Comparison of ENCODE assay signal across 8 cellular contexts in genomic region chr3:81581966-81582599, GRCh38.
A peak's percentile ranks its signal among the peaks of the same experiment; 100 is the strongest.
DNase-seq lines count a peak whose midpoint lies in the region; ATAC-seq and TF ChIP-seq lines count a peak whose summit lies in the region.

No MANE protein-coding gene starts in this region.

- H3K4me1 Mint-ChIP-seq in progenitor cell of endocrine pancreas (ENCODE audit: low read depth), result peaks cover 15% of the 10 kb centered on the region

- no peaks in the 10 kb centered on the region for H3K79me2 ChIP-seq in fibroblast of lung (ENCODE audit: control insufficient read depth, insufficient read depth, low read length)

- H3K9me3 ChIP-seq in fibroblast of lung (ENCODE audit: control insufficient read depth, insufficient read depth, low read depth, low read length), result no peaks in the 10 kb centered on the region
- H3K9me3 ChIP-seq in aorta (ENCODE audit: control insufficient read depth, low read length), result no peaks in the 10 kb centered on the region

- no peaks in the 10 kb centered on the region for H3K36me3 Mint-ChIP-seq in progenitor cell of endocrine pancreas (ENCODE audit: insufficient read depth)

- H3K4me2 ChIP-seq in fibroblast of lung (ENCODE audit: extremely low read depth, insufficient read depth, low read length), result no peak overlapping the region

- no peak overlapping the region for H2AFZ ChIP-seq in fibroblast of lung (ENCODE audit: low read length)

- H3K27ac Mint-ChIP-seq in progenitor cell of endocrine pancreas, result peak overlapping the region; percentile 0

- intact Hi-C loops in aorta (cut with DNase I), result no loop called here

- TF ChIP-seq CTCF in fibroblast of lung (conservative IDR thresholded peaks at IDR 0.05 in 1 of 2, IDR thresholded peaks at IDR 0.05 in 1 of 2; ENCODE audit: low read depth in 1 of 2, low read length in 2 of 2) (peak; percentile 76 to 91), progenitor cell of endocrine pancreas (IDR thresholded peaks at IDR 0.05; ENCODE audit: unreplicated experiment) (peak; percentile 68)

- ATAC-seq in GM19035 (IDR thresholded peaks at IDR 0.05; ENCODE audit: unreplicated experiment), result peak; percentile 81
- peak; percentile 79 for ATAC-seq in HG03280 (IDR thresholded peaks at IDR 0.05; ENCODE audit: unreplicated experiment)
- ATAC-seq in aorta (ENCODE audit: low FRiP score), result no peak

- no peaks in the 10 kb centered on the region for H3K9me3 Mint-ChIP-seq in progenitor cell of endocrine pancreas (ENCODE audit: low read depth)

- H3K36me3 ChIP-seq in fibroblast of lung (ENCODE audit: control insufficient read depth, insufficient read depth, low read length), result peaks cover 2% of the 10 kb centered on the region
- H3K36me3 ChIP-seq in aorta (ENCODE audit: control insufficient read depth in 1 of 2, insufficient read depth in 2 of 2, low read length in 1 of 2), result no peaks in the 10 kb centered on the region

- H3K27ac ChIP-seq in fibroblast of lung (ENCODE audit: insufficient read depth, low read length), result no peak overlapping the region
- H3K27ac ChIP-seq in aorta (ENCODE audit: low read depth in 1 of 2, low read length in 2 of 2), result no peak overlapping the region

- H3K9ac ChIP-seq in fibroblast of lung (ENCODE audit: insufficient read depth, low read length), result no peak overlapping the region

- H4K20me1 ChIP-seq in fibroblast of lung (ENCODE audit: control insufficient read depth, extremely low read depth, insufficient read depth, low read length), result no peaks in the 10 kb centered on the region

- H3K27me3 ChIP-seq in fibroblast of lung (ENCODE audit: control insufficient read depth, insufficient read depth, low read length), result no peaks in the 10 kb centered on the region
- no peaks in the 10 kb centered on the region for H3K27me3 ChIP-seq in aorta (ENCODE audit: control insufficient read depth in 1 of 2, insufficient read depth in 2 of 2, low read length in 1 of 2)

- 57% methylated on average over 5 of the region's 5 CpGs for WGBS in aorta, 2 donors

- H3K4me1 ChIP-seq in fibroblast of lung (ENCODE audit: control insufficient read depth, extremely low read depth, insufficient read depth, low read length) (no peaks in the 10 kb centered on the region), aorta (ENCODE audit: control insufficient read depth in 1 of 2, insufficient read depth in 2 of 2, low read length in 2 of 2) (no peaks in the 10 kb centered on the region)

- no peak overlapping the region for H3K4me3 Mint-ChIP-seq in progenitor cell of endocrine pancreas (ENCODE audit: low read depth)

- H3K27me3 Mint-ChIP-seq in progenitor cell of endocrine pancreas, result no peaks in the 10 kb centered on the region

- H3K4me3 ChIP-seq in fibroblast of lung (replicated peaks in 1 of 4; ENCODE audit: control extremely low read depth in 1 of 4, insufficient read depth in 1 of 4, low read depth in 3 of 4, low read length in 4 of 4) (no peak overlapping the region), aorta (ENCODE audit: low read length in 2 of 2) (no peak overlapping the region)

- DNase-seq in NCI-H748 (lab: John Stamatoyannopoulos, UW; ENCODE audit: unreplicated experiment) (peak; percentile 64), NCI-H748 treated with DMSO at 0.1 percent for 48 hours (lab: John Stamatoyannopoulos, UW) (no peak), SK-N-DZ (ENCODE audit: low spot score) (peak; percentile 55), fibroblast of lung (ENCODE audit: low read depth in 2 of 2) (peak; percentile 24 to 62), progenitor cell of endocrine pancreas (ENCODE audit: low spot score, unreplicated experiment) (no peak), aorta (no peak)

Comparison
In these comparisons a context has a peak if more than half of its experiments do, and no peak if none do; other contexts are left out.
1. DNase-seq: peak in NCI-H748 (single experiment), SK-N-DZ (single experiment) and fibroblast of lung (2 of 2); none in NCI-H748 treated with DMSO at 0.1 percent for 48 hours (single experiment), progenitor cell of endocrine pancreas (single experiment) and aorta (0 of 2).